27 cellular contexts compared by ENCODE assay signal in genomic region chr15:45495588-45495987, GRCh38.
"Had no signal": no experiment of that assay in that cellular context is flagged by ENCODE, and none has a peak within 500 bp of the region (broad histone marks: within the 10 kb centered on the region; RNA-seq: fewer than 3 reads in every experiment).

No MANE protein-coding gene starts in this region.

- DNase-seq: activated CD4-positive, alpha-beta T cell treated with anti-CD3 and anti-CD28 coated beads for 36 hours; activated CD4-positive, alpha-beta T cell treated with anti-CD3 and anti-CD28 coated beads, Interleukin-2, amount 10 ng/mL, durations not matched to agents 7 days and 5 days; activated CD4-positive, alpha-beta T cell treated with anti-CD3 and anti-CD28 coated beads, Interleukin-2, amount 50 U/mL, for 48 hours; activated CD8-positive, alpha-beta T cell treated with anti-CD3 and anti-CD28 coated beads, Interleukin-2, amount 10 ng/mL, durations not matched to agents 7 days and 5 days; activated gamma-delta T cell; activated naive CD4-positive, alpha-beta T cell treated with Interleukin-2 at 50 U/mL for 16 hours; activated naive CD8-positive, alpha-beta T cell treated with anti-CD3 and anti-CD28 coated beads, Interleukin-2, amount 10 ng/mL, durations not matched to agents 7 days and 5 days; activated T-cell treated with anti-CD3 and anti-CD28 coated beads, Interleukin-2, amount 50 U/mL, for 24 hours; cerebellar nuclear complex; MM.1S; MV-4-11; NCI-H1092; NCI-H1436 treated with DMSO at 0.1 percent for 48 hours; NCI-H1694 treated with DMSO at 0.1 percent for 48 hours; NCI-H2029 treated with DMSO at 0.1 percent for 48 hours; NCI-H2107; NCI-H2171 treated with DMSO at 0.1 percent for 48 hours; NCI-H2227 treated with DMSO at 0.1 percent for 48 hours; NCI-H524 treated with DMSO at 0.1 percent for 48 hours; PC-3; Peyer's patch; RPMI8226; SHP77 treated with DMSO at 0.1 percent for 48 hours; SK-N-SH had no signal

- H3K4me3 ChIP-seq: Peyer's patch, SJSA1 had no signal

- ATAC-seq: activated CD4-positive, alpha-beta T cell treated with anti-CD3 and anti-CD28 coated beads for 36 hours; activated CD4-positive, CD25-positive, alpha-beta regulatory T cell treated with anti-CD3 and anti-CD28 coated beads, Interleukin-2, amount 50 U/mL, for 24 hours; activated CD8-positive, alpha-beta T cell treated with anti-CD3 and anti-CD28 coated beads, Interleukin-2, amount 10 ng/mL, durations not matched to agents 7 days and 5 days; PC-3; WTC11 had no signal
